9 cellular contexts compared by ENCODE assay signal in the genomic region with DNA sequence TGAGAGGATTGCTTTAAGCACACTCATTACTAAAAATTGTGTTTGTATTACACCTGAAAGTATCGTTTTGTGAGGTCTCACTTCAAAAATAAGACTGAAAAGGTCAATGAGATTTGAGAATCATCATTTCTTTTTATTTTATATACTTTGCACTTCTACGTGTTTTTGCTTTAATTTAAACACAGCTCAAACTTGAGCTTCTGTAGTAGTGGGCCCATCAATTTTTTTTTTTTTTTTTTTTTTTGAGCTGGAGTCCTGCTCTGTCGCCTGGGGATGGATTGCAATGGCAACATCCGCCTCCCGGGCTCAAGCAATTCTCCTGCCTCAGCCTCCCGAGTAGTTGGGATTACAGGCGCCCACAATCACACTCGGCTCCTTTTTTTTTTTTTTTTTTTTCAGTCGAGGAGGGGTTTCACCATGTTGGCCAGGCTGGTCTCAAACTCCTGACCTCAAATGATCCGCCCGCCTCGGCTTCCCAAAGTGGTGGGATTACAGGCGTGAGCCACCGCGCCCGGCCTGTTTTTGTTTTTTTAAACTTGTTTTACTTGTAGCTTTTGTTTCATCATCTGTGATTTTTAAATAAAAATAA. TPM values are rescaled to one million over a fixed set of nuclear protein-coding genes. Genes with fewer than 3 reads are reported as not detected.
DNase-seq lines count a peak whose midpoint lies in the region; ATAC-seq and TF ChIP-seq lines count a peak whose summit lies in the region.
"Had no signal": no experiment of that assay in that cellular context is flagged by ENCODE, and none has a peak within 500 bp of the region (broad histone marks: within the 10 kb centered on the region; RNA-seq: fewer than 3 reads in every experiment).

No MANE protein-coding gene starts in this region.

- H3K36me3 Mint-ChIP-seq in CD8-positive, alpha-beta T cell, result peaks cover 16% of the 10 kb centered on the region
- H3K36me3 Mint-ChIP-seq in activated T-helper 17 cell treated with anti-CD3 and anti-CD28 coated beads, Interleukin-2, amount 50 U/mL, for 72 hours (ENCODE audit: low read depth), result no peaks in the 10 kb centered on the region

- no peaks in the 10 kb centered on the region for H3K27me3 Mint-ChIP-seq in CD8-positive, alpha-beta T cell (ENCODE audit: low read depth)
- no peaks in the 10 kb centered on the region for H3K27me3 Mint-ChIP-seq in activated T-helper 17 cell treated with anti-CD3 and anti-CD28 coated beads, Interleukin-2, amount 50 U/mL, for 72 hours

- WGBS in mesodermal cell (ENCODE audit: insufficient coverage in 2 of 2), 2 experiments, result 95% methylated on average over 3 of the region's 16 CpGs; no CpG with 5 or more reads in 1 of the 2 experiments

- POLR2A ChIA-PET in CD8-positive, alpha-beta T cell (lab: Charles Lee), result interaction anchor here (1.5 kb wide), 1 partner anchor 236 kb away, joined by 6 read pairs; a partner anchor contains a TSS

- no peak for ATAC-seq in CD8-positive, alpha-beta T cell
- ATAC-seq in activated T-helper 17 cell treated with anti-CD3 and anti-CD28 coated beads, Interleukin-2, amount 50 U/mL, for 72 hours (replicated peaks), result no peak
- ATAC-seq in GM18519 (IDR thresholded peaks at IDR 0.05; ENCODE audit: low FRiP score, unreplicated experiment), result no peak

- TF ChIP-seq CTCF in CD8-positive, alpha-beta T cell (IDR thresholded peaks at IDR 0.05), result no peak
- TF ChIP-seq CTCF in HL-60 (IDR thresholded peaks at IDR 0.05; ENCODE audit: insufficient read depth, low read length), result no peak

- H3K9me3 Mint-ChIP-seq in CD8-positive, alpha-beta T cell, result no peaks in the 10 kb centered on the region
- H3K9me3 Mint-ChIP-seq in activated T-helper 17 cell treated with anti-CD3 and anti-CD28 coated beads, Interleukin-2, amount 50 U/mL, for 72 hours, result no peaks in the 10 kb centered on the region

- no peaks in the 10 kb centered on the region for H3K36me3 ChIP-seq in CD8-positive, alpha-beta T cell (ENCODE audit: insufficient read depth, low read length)
- peaks cover 8% of the 10 kb centered on the region for H3K36me3 ChIP-seq in mesodermal cell (ENCODE audit: control insufficient read depth, insufficient read depth, low read length)
- H3K36me3 ChIP-seq: Peyer's patch had no signal

- CTCF ChIA-PET in CD8-positive, alpha-beta T cell (lab: Charles Lee), result interaction anchor here (1.0 to 1.7 kb wide), 2 partner anchors 236 to 570 kb away, joined by 5 to 9 read pairs; a partner anchor contains a TSS

- H3K9me3 ChIP-seq in CD8-positive, alpha-beta T cell (ENCODE audit: low read length), result no peaks in the 10 kb centered on the region
- no peaks in the 10 kb centered on the region for H3K9me3 ChIP-seq in mesodermal cell (ENCODE audit: control insufficient read depth, low read length)
- H3K9me3 ChIP-seq: Peyer's patch had no signal

- H3K4me1 Mint-ChIP-seq in CD8-positive, alpha-beta T cell (ENCODE audit: low read depth), result peaks cover 36% of the 10 kb centered on the region
- peaks cover 22% of the 10 kb centered on the region for H3K4me1 Mint-ChIP-seq in activated T-helper 17 cell treated with anti-CD3 and anti-CD28 coated beads, Interleukin-2, amount 50 U/mL, for 72 hours

- peak overlapping the region; percentile 58 for H3K4me3 Mint-ChIP-seq in CD8-positive, alpha-beta T cell
- H3K4me3 Mint-ChIP-seq in activated T-helper 17 cell treated with anti-CD3 and anti-CD28 coated beads, Interleukin-2, amount 50 U/mL, for 72 hours, result peak overlapping the region; percentile 90

- H3K4me1 ChIP-seq in CD8-positive, alpha-beta T cell (ENCODE audit: insufficient read depth, low read length), result peaks cover 18% of the 10 kb centered on the region
- H3K4me1 ChIP-seq in mesodermal cell (ENCODE audit: control insufficient read depth, insufficient read depth, low read length, poor library complexity, severe bottlenecking), result peaks cover 6% of the 10 kb centered on the region

- intact Hi-C loops in CD8-positive, alpha-beta T cell (cut with DNase I, micrococcal nuclease), result loop anchor here in 1 of 2 experiments (10.0 kb wide), 1 partner anchor 2005 kb away; no protein-coding TSS in a partner anchor

- no peak overlapping the region for H3K4me3 ChIP-seq in CD8-positive, alpha-beta T cell (ENCODE audit: low read depth, low read length)
- H3K4me3 ChIP-seq in HL-60 (replicated peaks; ENCODE audit: insufficient read depth, low read length) (no peak overlapping the region), mesodermal cell (ENCODE audit: extremely low read depth, insufficient read depth, low read length, poor library complexity, severe bottlenecking) (peak overlapping the region; percentile 77)

- no peak overlapping the region for H3K27ac Mint-ChIP-seq in CD8-positive, alpha-beta T cell
- H3K27ac Mint-ChIP-seq in activated T-helper 17 cell treated with anti-CD3 and anti-CD28 coated beads, Interleukin-2, amount 50 U/mL, for 72 hours, result peak overlapping the region; percentile 93

- no peaks in the 10 kb centered on the region for H3K27me3 ChIP-seq in CD8-positive, alpha-beta T cell (ENCODE audit: insufficient read depth, low read length)
- no peaks in the 10 kb centered on the region for H3K27me3 ChIP-seq in HL-60 (ENCODE audit: insufficient read depth, poor library complexity, severe bottlenecking)
- H3K27me3 ChIP-seq: Peyer's patch had no signal

- DNase-seq in CD8-positive, alpha-beta T cell, result no peak
- no peak for DNase-seq in HL-60 (ENCODE audit: low read depth in 1 of 2, low spot score in 1 of 2)
- DNase-seq in AG20443 (ENCODE audit: low spot score), result no peak
- DNase-seq in NCI-H146 treated with DMSO at 0.1 percent for 48 hours (lab: John Stamatoyannopoulos, UW; ENCODE audit: unreplicated experiment), result no peak
- no peak for DNase-seq in HuH-7.5 (ENCODE audit: low spot score)
- DNase-seq: Peyer's patch had no signal

- no peak overlapping the region for H3K27ac ChIP-seq in CD8-positive, alpha-beta T cell (ENCODE audit: low read depth, low read length)
- H3K27ac ChIP-seq in HL-60 (replicated peaks) (peak overlapping the region; percentile 94), mesodermal cell (ENCODE audit: low read depth, low read length, severe bottlenecking) (no peak overlapping the region)
- H3K27ac ChIP-seq: Peyer's patch had no signal

RNA-seq across cellular contexts. Expression of a gene that starts 1.5 kb away (rescaled TPM):
- total RNA-seq in CD8-positive, alpha-beta T cell, result 1 to 10 TPM; 2.9 to 5.8 TPM
- 10 to 100 TPM in 1 of 2 donors, 1 to 10 TPM in 1; 8.2 to 11.1 TPM for total RNA-seq in activated T-helper 17 cell treated with anti-CD3 and anti-CD28 coated beads, Interleukin-2, amount 50 U/mL, for 72 hours
- 21.0 TPM for polyA plus RNA-seq in mesodermal cell (2013, experiment 1 of 2)
- polyA plus RNA-seq in mesodermal cell (2013, experiment 2 of 2), result 22.9 TPM

RNA-seq across cellular contexts. Expression of a gene that starts 1.6 kb away (rescaled TPM):
- total RNA-seq in CD8-positive, alpha-beta T cell, result 10 to 100 TPM; 23.9 to 24.8 TPM
- total RNA-seq in activated T-helper 17 cell treated with anti-CD3 and anti-CD28 coated beads, Interleukin-2, amount 50 U/mL, for 72 hours, result 10 to 100 TPM; 10.6 to 17.4 TPM
- 22.8 TPM for polyA plus RNA-seq in mesodermal cell (2013, experiment 1 of 2)
- 25.9 TPM for polyA plus RNA-seq in mesodermal cell (2013, experiment 2 of 2)
